1 cellular context compared by ENCODE assay signal in the genomic region with DNA sequence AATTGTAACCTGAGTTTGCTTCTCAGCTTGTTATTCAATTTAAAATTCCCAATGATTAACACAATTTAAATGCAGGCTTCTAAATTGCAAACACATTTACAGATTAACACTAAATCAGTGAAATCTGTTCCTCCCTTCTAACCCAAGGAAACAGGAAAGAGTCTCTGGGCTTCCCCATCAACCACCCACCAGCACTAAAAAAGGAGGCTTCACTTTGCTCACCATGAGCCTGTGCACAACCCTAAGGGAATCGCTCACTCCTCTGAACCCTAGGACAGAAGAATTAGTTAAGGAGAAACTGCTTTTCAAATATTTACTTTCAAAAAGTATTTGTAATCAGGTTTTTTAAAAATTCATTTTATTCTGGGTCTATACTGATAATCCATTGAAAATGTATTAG.
TF ChIP-seq lines count a peak whose summit lies in the region.

No MANE protein-coding gene starts in this region.

TF ChIP-seq in GM23338, 12 proteins besides CTCF, POLR2A, EP300 and RAD21 (continued from another document):
- TF ChIP-seq, protein P1, sequence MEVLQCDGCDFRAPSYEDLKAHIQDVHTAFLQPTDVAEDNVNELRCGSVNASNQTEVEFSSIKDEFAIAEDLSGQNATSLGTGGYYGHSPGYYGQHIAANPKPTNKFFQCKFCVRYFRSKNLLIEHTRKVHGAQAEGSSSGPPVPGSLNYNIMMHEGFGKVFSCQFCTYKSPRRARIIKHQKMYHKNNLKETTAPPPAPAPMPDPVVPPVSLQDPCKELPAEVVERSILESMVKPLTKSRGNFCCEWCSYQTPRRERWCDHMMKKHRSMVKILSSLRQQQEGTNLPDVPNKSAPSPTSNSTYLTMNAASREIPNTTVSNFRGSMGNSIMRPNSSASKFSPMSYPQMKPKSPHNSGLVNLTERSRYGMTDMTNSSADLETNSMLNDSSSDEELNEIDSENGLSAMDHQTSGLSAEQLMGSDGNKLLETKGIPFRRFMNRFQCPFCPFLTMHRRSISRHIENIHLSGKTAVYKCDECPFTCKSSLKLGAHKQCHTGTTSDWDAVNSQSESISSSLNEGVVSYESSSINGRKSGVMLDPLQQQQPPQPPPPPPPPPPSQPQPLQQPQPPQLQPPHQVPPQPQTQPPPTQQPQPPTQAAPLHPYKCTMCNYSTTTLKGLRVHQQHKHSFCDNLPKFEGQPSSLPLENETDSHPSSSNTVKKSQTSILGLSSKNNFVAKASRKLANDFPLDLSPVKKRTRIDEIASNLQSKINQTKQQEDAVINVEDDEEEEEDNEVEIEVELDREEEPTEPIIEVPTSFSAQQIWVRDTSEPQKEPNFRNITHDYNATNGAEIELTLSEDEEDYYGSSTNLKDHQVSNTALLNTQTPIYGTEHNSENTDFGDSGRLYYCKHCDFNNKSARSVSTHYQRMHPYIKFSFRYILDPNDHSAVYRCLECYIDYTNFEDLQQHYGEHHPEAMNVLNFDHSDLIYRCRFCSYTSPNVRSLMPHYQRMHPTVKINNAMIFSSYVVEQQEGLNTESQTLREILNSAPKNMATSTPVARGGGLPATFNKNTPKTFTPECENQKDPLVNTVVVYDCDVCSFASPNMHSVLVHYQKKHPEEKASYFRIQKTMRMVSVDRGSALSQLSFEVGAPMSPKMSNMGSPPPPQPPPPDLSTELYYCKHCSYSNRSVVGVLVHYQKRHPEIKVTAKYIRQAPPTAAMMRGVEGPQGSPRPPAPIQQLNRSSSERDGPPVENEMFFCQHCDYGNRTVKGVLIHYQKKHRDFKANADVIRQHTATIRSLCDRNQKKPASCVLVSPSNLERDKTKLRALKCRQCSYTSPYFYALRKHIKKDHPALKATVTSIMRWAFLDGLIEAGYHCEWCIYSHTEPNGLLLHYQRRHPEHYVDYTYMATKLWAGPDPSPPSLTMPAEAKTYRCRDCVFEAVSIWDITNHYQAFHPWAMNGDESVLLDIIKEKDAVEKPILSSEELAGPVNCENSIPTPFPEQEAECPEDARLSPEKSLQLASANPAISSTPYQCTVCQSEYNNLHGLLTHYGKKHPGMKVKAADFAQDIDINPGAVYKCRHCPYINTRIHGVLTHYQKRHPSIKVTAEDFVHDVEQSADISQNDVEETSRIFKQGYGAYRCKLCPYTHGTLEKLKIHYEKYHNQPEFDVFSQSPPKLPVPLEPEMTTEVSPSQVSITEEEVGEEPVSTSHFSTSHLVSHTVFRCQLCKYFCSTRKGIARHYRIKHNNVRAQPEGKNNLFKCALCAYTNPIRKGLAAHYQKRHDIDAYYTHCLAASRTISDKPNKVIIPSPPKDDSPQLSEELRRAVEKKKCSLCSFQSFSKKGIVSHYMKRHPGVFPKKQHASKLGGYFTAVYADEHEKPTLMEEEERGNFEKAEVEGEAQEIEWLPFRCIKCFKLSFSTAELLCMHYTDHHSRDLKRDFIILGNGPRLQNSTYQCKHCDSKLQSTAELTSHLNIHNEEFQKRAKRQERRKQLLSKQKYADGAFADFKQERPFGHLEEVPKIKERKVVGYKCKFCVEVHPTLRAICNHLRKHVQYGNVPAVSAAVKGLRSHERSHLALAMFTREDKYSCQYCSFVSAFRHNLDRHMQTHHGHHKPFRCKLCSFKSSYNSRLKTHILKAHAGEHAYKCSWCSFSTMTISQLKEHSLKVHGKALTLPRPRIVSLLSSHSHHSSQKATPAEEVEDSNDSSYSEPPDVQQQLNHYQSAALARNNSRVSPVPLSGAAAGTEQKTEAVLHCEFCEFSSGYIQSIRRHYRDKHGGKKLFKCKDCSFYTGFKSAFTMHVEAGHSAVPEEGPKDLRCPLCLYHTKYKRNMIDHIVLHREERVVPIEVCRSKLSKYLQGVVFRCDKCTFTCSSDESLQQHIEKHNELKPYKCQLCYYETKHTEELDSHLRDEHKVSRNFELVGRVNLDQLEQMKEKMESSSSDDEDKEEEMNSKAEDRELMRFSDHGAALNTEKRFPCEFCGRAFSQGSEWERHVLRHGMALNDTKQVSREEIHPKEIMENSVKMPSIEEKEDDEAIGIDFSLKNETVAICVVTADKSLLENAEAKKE (CRISPR knock-in tag; IDR thresholded peaks at IDR 0.05): no peak
- no peak for TF ChIP-seq POLR2AphosphoS5 (IDR thresholded peaks at IDR 0.05; ENCODE audit: low read depth)
